Comparison of ENCODE assay signal across 7 cellular contexts in genomic region chr19:13978721-13979191, GRCh38. TPM values are rescaled to one million over a fixed set of nuclear protein-coding genes. Genes with fewer than 3 reads are reported as not detected.
A peak's percentile ranks its signal among the peaks of the same experiment; 100 is the strongest.
DNase-seq lines count a peak whose midpoint lies in the region; FAIRE-seq and TF ChIP-seq lines count a peak whose summit lies in the region.
"Had no signal": no experiment of that assay in that cellular context is flagged by ENCODE, and none has a peak within 500 bp of the region (broad histone marks: within the 10 kb centered on the region; RNA-seq: fewer than 3 reads in every experiment).

No MANE protein-coding gene starts in this region.

- 1% methylated on average over 49 of the region's 49 CpGs for WGBS in HUES64
- 5% methylated on average over 12 to 49 of the region's 49 CpGs for WGBS in endodermal cell (ENCODE audit: insufficient coverage in 1 of 2, insufficient read length in 1 of 2), 2 experiments
- WGBS in prostate gland, result 2% methylated on average over 49 of the region's 49 CpGs

- H3K9ac ChIP-seq in HUES64 (ENCODE audit: low read depth, low read length) (peak overlapping the region; percentile 70), endodermal cell (ENCODE audit: extremely low read depth, low read length, poor library complexity, severe bottlenecking) (no peak overlapping the region)

- H3K27ac ChIP-seq in HUES64 (ENCODE audit: low read depth, low read length) (peak overlapping the region; percentile 80), endodermal cell (ENCODE audit: low read depth, low read length) (no peak overlapping the region), prostate gland (peak overlapping the region; percentile 67 to 74)
- H3K27ac ChIP-seq: HL-60 had no signal

- peaks cover 36% of the 10 kb centered on the region for H3K36me3 Mint-ChIP-seq in endodermal cell (ENCODE audit: low read depth)

- no peak overlapping the region for H3K27ac Mint-ChIP-seq in endodermal cell

- H3K4me3 Mint-ChIP-seq in endodermal cell, result peak overlapping the region; percentile 45

- TF ChIP-seq POLR2A in prostate gland (IDR thresholded peaks at IDR 0.05) (no peak), GM12892 (IDR thresholded peaks at IDR 0.05; ENCODE audit: low read depth, low read length) (no peak)

- no peaks in the 10 kb centered on the region for H3K9me3 Mint-ChIP-seq in endodermal cell

- FAIRE-seq in GM12892 (lab: Jason Lieb, UNC), result no peak

- H3K36me3 ChIP-seq in HUES64 (ENCODE audit: insufficient read depth, low read length), result 0 out of 2 replicates have a peak, but pooled peaks cover 12% of the 10 kb centered on the region
- H3K36me3 ChIP-seq in endodermal cell (ENCODE audit: control insufficient read depth, insufficient read depth, low read length), result peaks cover 13% of the 10 kb centered on the region
- no peaks in the 10 kb centered on the region for H3K36me3 ChIP-seq in prostate gland

- H3K9me3 ChIP-seq in HUES64 (ENCODE audit: insufficient read depth, low read depth, low read length) (no peaks in the 10 kb centered on the region), endodermal cell (ENCODE audit: control insufficient read depth, low read length) (no peaks in the 10 kb centered on the region), prostate gland (no peaks in the 10 kb centered on the region)

- no peaks in the 10 kb centered on the region for H3K27me3 Mint-ChIP-seq in endodermal cell (ENCODE audit: insufficient read depth)

- no peaks in the 10 kb centered on the region for H3K27me3 ChIP-seq in HUES64 (ENCODE audit: insufficient read depth, low read length)
- H3K27me3 ChIP-seq in endodermal cell (ENCODE audit: control insufficient read depth, insufficient read depth, low read length, poor library complexity, severe bottlenecking), result no peaks in the 10 kb centered on the region
- H3K27me3 ChIP-seq in prostate gland (replicated peaks; ENCODE audit: insufficient read depth), result no peaks in the 10 kb centered on the region

- H3K4me3 ChIP-seq in HUES64 (ENCODE audit: low read length) (peak overlapping the region; percentile 56), endodermal cell (ENCODE audit: low read length) (peak overlapping the region; percentile 40), prostate gland (peak overlapping the region; percentile 37 to 47)

- TF ChIP-seq CTCF in endodermal cell (conservative IDR thresholded peaks at IDR 0.05), result no peak
- TF ChIP-seq CTCF in prostate gland (IDR thresholded peaks at IDR 0.05), result no peak

- peaks cover 10% of the 10 kb centered on the region for H3K4me1 Mint-ChIP-seq in endodermal cell

- peaks cover 15% of the 10 kb centered on the region; the same call in 1 of the 2 replicates for H3K4me1 ChIP-seq in HUES64 (ENCODE audit: insufficient read depth, low read length)
- H3K4me1 ChIP-seq in endodermal cell (ENCODE audit: control insufficient read depth, insufficient read depth, low read length), result no peaks in the 10 kb centered on the region
- peaks cover 7% of the 10 kb centered on the region for H3K4me1 ChIP-seq in prostate gland (replicated peaks)

- intact Hi-C loops in prostate gland (cut with DNase I), result no loop called here

- DNase-seq in endodermal cell, result no peak
- no peak for DNase-seq in prostate gland (ENCODE audit: low spot score)
- no peak for DNase-seq in activated effector memory CD4-positive, alpha-beta T cell treated with anti-CD3 and anti-CD28 coated beads, Interleukin-2, amount 50 U/mL, for 16 hours
- no peak for DNase-seq in GM12892 (ENCODE audit: insufficient read length)
- no peak for DNase-seq in SKM-1 (lab: John Stamatoyannopoulos, UW; ENCODE audit: unreplicated experiment)

RNA-seq across cellular contexts. Expression of gene DCAF15, which starts 26.4 kb away (rescaled TPM):
- polyA plus RNA-seq in HUES64 (2013, experiment 1 of 2), result 46.5 TPM
- 48.3 TPM for polyA plus RNA-seq in HUES64 (2013, experiment 2 of 2)
- 10 to 100 TPM; 62.4 to 72.9 TPM for total RNA-seq in endodermal cell
- 55.3 TPM for polyA plus RNA-seq in endodermal cell (2013, experiment 1 of 2)
- 50.7 TPM for polyA plus RNA-seq in endodermal cell (2013, experiment 2 of 2)
- 10 to 100 TPM; 18.6 to 47.4 TPM for total RNA-seq in prostate gland
- 17.4 TPM for polyA plus RNA-seq in GM12892 (2012; ENCODE audit: missing spikeins)

RNA-seq across cellular contexts. Expression of gene RFX1, which starts 27.4 kb away (rescaled TPM):
- polyA plus RNA-seq in HUES64 (2013, experiment 1 of 2), result 9.2 TPM
- 10.0 TPM for polyA plus RNA-seq in HUES64 (2013, experiment 2 of 2)
- total RNA-seq in endodermal cell, result 10 to 100 TPM; 17.1 to 24.3 TPM
- polyA plus RNA-seq in endodermal cell (2013, experiment 1 of 2), result 11.6 TPM
- polyA plus RNA-seq in endodermal cell (2013, experiment 2 of 2), result 11.2 TPM
- total RNA-seq in prostate gland, result 10 to 100 TPM in 1 of 2 donors, 1 to 10 TPM in 1; 9.2 to 12.7 TPM
- 0.66 TPM for polyA plus RNA-seq in GM12892 (2012; ENCODE audit: missing spikeins)

RNA-seq across cellular contexts. Expression of gene PODNL1, which starts 40.5 kb away (rescaled TPM):
- polyA plus RNA-seq in HUES64 (2013, experiment 1 of 2), result 0.80 TPM
- polyA plus RNA-seq in HUES64 (2013, experiment 2 of 2), result 1.6 TPM
- total RNA-seq in endodermal cell (under 1 TPM in 1 of 2 donors, not detected in 1; 0.29 TPM), prostate gland (1 to 10 TPM in 1 of 2 donors, under 1 TPM in 1; 0.50 to 9.1 TPM)
- 1.3 TPM for polyA plus RNA-seq in endodermal cell (2013, experiment 1 of 2)
- polyA plus RNA-seq in endodermal cell (2013, experiment 2 of 2), result 3.0 TPM
- 0.61 TPM for polyA plus RNA-seq in GM12892 (2012; ENCODE audit: missing spikeins)

RNA-seq across cellular contexts. Expression of gene RLN3, which starts 49.2 kb away (rescaled TPM):
- not detected for polyA plus RNA-seq in HUES64 (2013, experiment 1 of 2)
- polyA plus RNA-seq in HUES64 (2013, experiment 2 of 2), result not detected
- total RNA-seq in endodermal cell (not detected), prostate gland (not detected)
- polyA plus RNA-seq in endodermal cell (2013, experiment 1 of 2), result not detected
- not detected for polyA plus RNA-seq in endodermal cell (2013, experiment 2 of 2)
- polyA plus RNA-seq in GM12892 (2012; ENCODE audit: missing spikeins), result not detected

RNA-seq across cellular contexts. Expression of gene IL27RA, which starts 52.8 kb away (rescaled TPM):
- 5.1 TPM for polyA plus RNA-seq in HUES64 (2013, experiment 1 of 2)
- 7.7 TPM for polyA plus RNA-seq in HUES64 (2013, experiment 2 of 2)
- 10 to 100 TPM; 10.3 to 10.8 TPM for total RNA-seq in endodermal cell
- polyA plus RNA-seq in endodermal cell (2013, experiment 1 of 2), result 4.4 TPM
- 4.1 TPM for polyA plus RNA-seq in endodermal cell (2013, experiment 2 of 2)
- total RNA-seq in prostate gland, result 1 to 10 TPM; 4.7 to 8.3 TPM
- polyA plus RNA-seq in GM12892 (2012; ENCODE audit: missing spikeins), result 6.5 TPM
